Comparison of ENCODE assay signal across 28 cellular contexts in the genomic region with DNA sequence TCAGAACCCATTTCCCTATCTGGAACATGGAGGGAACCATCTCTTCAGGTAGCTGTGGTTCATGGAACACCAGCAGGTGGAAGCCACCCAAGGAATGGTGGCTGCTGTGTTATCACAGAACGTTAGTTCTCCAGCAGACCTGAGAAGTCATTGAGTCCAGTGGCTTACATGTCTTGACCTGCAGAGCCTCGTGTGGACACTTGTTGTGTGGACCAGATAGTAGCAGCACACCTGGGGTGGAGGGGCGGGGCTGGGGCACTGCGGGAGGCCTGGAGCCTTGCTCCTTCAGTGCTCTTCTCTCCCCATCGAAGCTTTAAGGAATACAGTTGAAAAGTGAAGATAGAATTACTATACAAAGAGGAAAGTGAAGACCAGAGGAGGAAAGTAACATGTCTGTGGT. TPM values are rescaled to one million over a fixed set of nuclear protein-coding genes. Genes with fewer than 3 reads are reported as not detected.
DNase-seq lines count a peak whose midpoint lies in the region; ATAC-seq, FAIRE-seq and TF ChIP-seq lines count a peak whose summit lies in the region.
"Had no signal": no experiment of that assay in that cellular context is flagged by ENCODE, and none has a peak within 500 bp of the region (broad histone marks: within the 10 kb centered on the region; RNA-seq: fewer than 3 reads in every experiment).

No MANE protein-coding gene starts in this region.

- H3K27ac ChIP-seq in HCT116 (ENCODE audit: low read depth, low read length) (no peak overlapping the region), endodermal cell (ENCODE audit: low read depth, low read length) (no peak overlapping the region), spleen (no peak overlapping the region)
- H3K27ac ChIP-seq: 22Rv1, BLaER1, HL-60 had no signal

- H3K9me3 Mint-ChIP-seq in endodermal cell, result no peaks in the 10 kb centered on the region
- H3K9me3 Mint-ChIP-seq: H9 had no signal

- H3K4me1 ChIP-seq in HCT116 (ENCODE audit: control insufficient read depth in 1 of 2, insufficient read depth in 2 of 2, low read length in 2 of 2) (no peaks in the 10 kb centered on the region), endodermal cell (ENCODE audit: control insufficient read depth, insufficient read depth, low read length) (no peaks in the 10 kb centered on the region), spleen (peaks cover 0 to 8% (median 4%) of the 10 kb centered on the region in 6 donors)
- H3K4me1 ChIP-seq: Caco-2 had no signal

- H3K4me1 Mint-ChIP-seq in endodermal cell, result peaks cover 6% of the 10 kb centered on the region
- H3K4me1 Mint-ChIP-seq: CD4-positive, alpha-beta memory T cell; H9 had no signal

- intact Hi-C loops in HCT116 (cut with micrococcal nuclease) (no loop called here), spleen (cut with DNase I; ENCODE audit: low total_unique reads) (no loop called here)

- TF ChIP-seq POLR2A in HCT116 (IDR thresholded peaks at IDR 0.05; ENCODE audit: borderline replicate concordance, extremely low read depth, insufficient read depth, insufficient read length), result no peak
- no peak for TF ChIP-seq POLR2A in spleen (IDR thresholded peaks at IDR 0.05)
- no peak for TF ChIP-seq POLR2A in GM18505 (IDR thresholded peaks at IDR 0.05; ENCODE audit: borderline replicate concordance, extremely low read depth, insufficient read depth, insufficient read length)

- TF ChIP-seq CTCF in HCT116 (IDR thresholded peaks at IDR 0.05 in 2 of 3, conservative IDR thresholded peaks at IDR 0.05 in 1 of 3; ENCODE audit: borderline replicate concordance in 1 of 3, insufficient read depth in 1 of 3, low read depth in 2 of 3, low read length in 2 of 3) (0 out of 6 replicates have a peak, but pooled peaks of 1 of the 3 experiments have one; percentile 7), endodermal cell (conservative IDR thresholded peaks at IDR 0.05) (peak; percentile 27), spleen (IDR thresholded peaks at IDR 0.05 in 8 of 11, conservative IDR thresholded peaks at IDR 0.05 in 3 of 11) (no peak)

- H3K36me3 ChIP-seq in HCT116 (ENCODE audit: control insufficient read depth in 1 of 2, insufficient read depth in 2 of 2, low read length in 2 of 2) (no peaks in the 10 kb centered on the region), endodermal cell (ENCODE audit: control insufficient read depth, insufficient read depth, low read length) (no peaks in the 10 kb centered on the region), spleen (no peaks in the 10 kb centered on the region)
- H3K36me3 ChIP-seq: BLaER1 had no signal

- RAD21 ChIA-PET in HCT116 (lab: Charles Lee; ENCODE audit: low non-redundant PET in 1 of 2, low total read pairs in 2 of 2, uncharacterized antibody in 2 of 2, unreplicated experiment in 2 of 2), result no interaction called here

- H3K9ac ChIP-seq in HCT116 (ENCODE audit: low read length), result no peak overlapping the region
- H3K9ac ChIP-seq in endodermal cell (ENCODE audit: extremely low read depth, low read length, poor library complexity, severe bottlenecking), result no peak overlapping the region
- H3K9ac ChIP-seq: BLaER1, SK-N-SH had no signal

- H3K9me3 ChIP-seq in HCT116 (ENCODE audit: control insufficient read depth in 1 of 2, insufficient read depth in 1 of 2, low read depth in 1 of 2, low read length in 2 of 2), result no peaks in the 10 kb centered on the region
- H3K9me3 ChIP-seq in endodermal cell (ENCODE audit: control insufficient read depth, low read length), result no peaks in the 10 kb centered on the region
- no peaks in the 10 kb centered on the region for H3K9me3 ChIP-seq in spleen
- H3K9me3 ChIP-seq: BLaER1, Caco-2, SK-N-SH had no signal

- H3K4me3 Mint-ChIP-seq in endodermal cell, result no peak overlapping the region
- H3K4me3 Mint-ChIP-seq: CD4-positive, alpha-beta memory T cell; H9 had no signal

- no peaks in the 10 kb centered on the region for H3K36me3 Mint-ChIP-seq in endodermal cell (ENCODE audit: low read depth)
- H3K36me3 Mint-ChIP-seq: CD4-positive, alpha-beta memory T cell had no signal

- H3K27ac Mint-ChIP-seq in endodermal cell, result no peak overlapping the region
- H3K27ac Mint-ChIP-seq: H9 had no signal

- no peak for FAIRE-seq in frontal cortex (lab: Jason Lieb, UNC)
- FAIRE-seq: HepG2 had no signal

- H3K4me2 ChIP-seq in HCT116 (ENCODE audit: low read length), result no peak overlapping the region
- H3K4me2 ChIP-seq: BLaER1, SK-N-SH had no signal

- no peak overlapping the region for H2AFZ ChIP-seq in HCT116 (ENCODE audit: low read depth, low read length, poor library complexity, severe bottlenecking)

- H3K79me2 ChIP-seq in HCT116 (ENCODE audit: insufficient read depth, low read length), result no peaks in the 10 kb centered on the region

- CTCF ChIA-PET in HCT116 (lab: Charles Lee), result interaction anchor here (1.0 kb wide), 1 partner anchor 23 kb away, joined by 5 read pairs; no protein-coding TSS in a partner anchor

- H3K4me3 ChIP-seq in HCT116 (replicated peaks in 1 of 2; ENCODE audit: low read depth in 1 of 2, low read length in 2 of 2) (no peak overlapping the region), endodermal cell (ENCODE audit: low read length) (no peak overlapping the region), spleen (no peak overlapping the region)
- H3K4me3 ChIP-seq: BLaER1 had no signal

- no peaks in the 10 kb centered on the region for H3K27me3 Mint-ChIP-seq in endodermal cell (ENCODE audit: insufficient read depth)

- TF ChIP-seq RAD21 in HCT116 (IDR thresholded peaks at IDR 0.05; ENCODE audit: low read depth), result 0 out of 2 replicates have a peak, but pooled peaks have one; percentile 9

- POLR2A ChIA-PET in HCT116 (lab: Charles Lee), result no interaction called here

- H3K27me3 ChIP-seq in HCT116 (ENCODE audit: insufficient read depth, low read length) (no peaks in the 10 kb centered on the region), endodermal cell (ENCODE audit: control insufficient read depth, insufficient read depth, low read length, poor library complexity, severe bottlenecking) (no peaks in the 10 kb centered on the region), spleen (replicated peaks in 1 of 7) (peaks cover 0 to 13% (median 0%) of the 10 kb centered on the region in 7 donors)
- H3K27me3 ChIP-seq: BLaER1 had no signal

- WGBS in endodermal cell (ENCODE audit: insufficient coverage in 1 of 2, insufficient read length in 1 of 2), 2 experiments, result 81 to 86% methylated on average over 4 of the region's 5 CpGs
- 70 to 90% (median 78%) methylated on average over 4 to 5 of the region's 5 CpGs for WGBS in spleen, 5 donors

- no TSS peak for BruUV-seq in HCT116 (replicated peaks; lab: Mats Ljungman, UMichigan)

- ATAC-seq in HCT116 (peak; percentile 43), GM18517 (IDR thresholded peaks at IDR 0.05; ENCODE audit: unreplicated experiment) (no peak), GM18505 (IDR thresholded peaks at IDR 0.05; ENCODE audit: unreplicated experiment) (no peak)
- ATAC-seq: HepG2, Panc1 had no signal

- no peaks in the 10 kb centered on the region for H4K20me1 ChIP-seq in HCT116 (ENCODE audit: insufficient read depth)
- H4K20me1 ChIP-seq: BLaER1 had no signal

- no peaks in the 10 kb centered on the region for H3K9me2 ChIP-seq in HCT116 (ENCODE audit: insufficient read depth)
- H3K9me2 ChIP-seq: SK-N-SH had no signal

- DNase-seq in DMS53 (lab: John Stamatoyannopoulos, UW) (peak; percentile 20), DMS53 treated with DMSO at 0.1 percent for 48 hours (lab: John Stamatoyannopoulos, UW; ENCODE audit: unreplicated experiment) (no peak), HCT116 (ENCODE audit: low read depth, low spot score) (no peak), endodermal cell (no peak), spleen (peak; percentile 62), frontal cortex (ENCODE audit: low spot score in 2 of 2) (no peak)
- DNase-seq: ACHN; CD4-positive, alpha-beta memory T cell; DMS 273 treated with DMSO at 0.1 percent for 48 hours; GDM1; H9; KG1; NCI-H1092 treated with DMSO at 0.1 percent for 48 hours; NCI-H1694; NCI-H2081 treated with DMSO at 0.1 percent for 48 hours; NCI-H446; NK-92 treated with Interleukin-12 subunit alpha and Interleukin-12 subunit beta, amount 100 ng/mL, for 24 hours; SIG-M5; SK-N-SH had no signal

TF ChIP-seq in HCT116, 20 proteins besides CTCF, POLR2A, EP300 and RAD21 (continues in another document):
- TF ChIP-seq POLR2AphosphoS5 (IDR thresholded peaks at IDR 0.05; ENCODE audit: low read depth, low read length), result no peak
- TF ChIP-seq TCF7L2 (IDR thresholded peaks at IDR 0.05; ENCODE audit: borderline replicate concordance, extremely low read depth, insufficient read depth, insufficient read length), result no peak
- no peak for TF ChIP-seq ZFX (IDR thresholded peaks at IDR 0.05)
- TF ChIP-seq JUND (IDR thresholded peaks at IDR 0.05), result no peak
- no peak for TF ChIP-seq ELF1 (IDR thresholded peaks at IDR 0.05; ENCODE audit: borderline replicate concordance, low read depth)
- TF ChIP-seq FOSL1 (IDR thresholded peaks at IDR 0.05; ENCODE audit: low read depth), result no peak
- TF ChIP-seq EZH2 (IDR thresholded peaks at IDR 0.05), result no peak
- no peak for TF ChIP-seq SRF (IDR thresholded peaks at IDR 0.05; ENCODE audit: low read depth)
- no peak for TF ChIP-seq YY1 (IDR thresholded peaks at IDR 0.05; ENCODE audit: extremely low read depth, insufficient replicate concordance, low read depth, low read length)
- no peak for TF ChIP-seq SIN3A (IDR thresholded peaks at IDR 0.05; ENCODE audit: low read depth)
- no peak for TF ChIP-seq ZNF274 (IDR thresholded peaks at IDR 0.05; ENCODE audit: low read depth, low read length)
- TF ChIP-seq, protein P1, sequence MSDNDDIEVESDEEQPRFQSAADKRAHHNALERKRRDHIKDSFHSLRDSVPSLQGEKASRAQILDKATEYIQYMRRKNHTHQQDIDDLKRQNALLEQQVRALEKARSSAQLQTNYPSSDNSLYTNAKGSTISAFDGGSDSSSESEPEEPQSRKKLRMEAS (IDR thresholded peaks at IDR 0.05), result no peak

RNA-seq across cellular contexts. Expression of a gene that starts 42.4 kb away (rescaled TPM):
- total RNA-seq in HCT116 (2021; ENCODE audit: unreplicated experiment), result not detected
- polyA plus RNA-seq in HCT116 (2012), result not detected in 2 replicates
- total RNA-seq in endodermal cell, result 1 to 10 TPM; 1.7 to 2.0 TPM
- polyA plus RNA-seq in endodermal cell (2013, experiment 1 of 2), result 0.07 TPM
- 0.08 TPM for polyA plus RNA-seq in endodermal cell (2013, experiment 2 of 2)
- total RNA-seq in spleen, result 1 to 10 TPM in 4 of 7 donors, under 1 TPM in 2, not detected in 1; 0.46 to 1.9 (median 1.3) TPM
- under 1 TPM; 0.02 to 0.22 (median 0.07) TPM for polyA plus RNA-seq in spleen
- total RNA-seq in frontal cortex, result 2.9 TPM
- total RNA-seq: CD4-positive, alpha-beta memory T cell; Daoy; HepG2 had no signal
- polyA plus RNA-seq: CD4-positive, alpha-beta memory T cell; HepG2; SK-N-SH had no signal

Comparison
In these comparisons a context has a peak if more than half of its experiments do, and no peak if none do; other contexts are left out.
1. DNase-seq: peak in DMS53 (single experiment) and spleen (single experiment); none in DMS53 treated with DMSO at 0.1 percent for 48 hours (single experiment), HCT116 (single experiment), endodermal cell (single experiment) and frontal cortex (0 of 2).